Comparison of ENCODE assay signal across 25 cellular contexts in genomic region chr2:164675027-164675426, GRCh38. TPM values are rescaled to one million over a fixed set of nuclear protein-coding genes. Genes with fewer than 3 reads are reported as not detected.
"Had no signal": no experiment of that assay in that cellular context is flagged by ENCODE, and none has a peak within 500 bp of the region (broad histone marks: within the 10 kb centered on the region; RNA-seq: fewer than 3 reads in every experiment).

No MANE protein-coding gene starts in this region.

- H3K4me3 Mint-ChIP-seq: activated B cell treated with CpG ODN at 0.5 μM for 24 hours; activated CD4-positive, alpha-beta memory T cell treated with anti-CD3 and anti-CD28 coated beads for 36 hours; activated naive CD8-positive, alpha-beta T cell; activated T-helper 1 cell treated with anti-CD3 and anti-CD28 coated beads, Interleukin-12 subunit alpha, Interleukin-12 subunit beta, Interleukin-2, Interleukin-4 antibody, amounts not matched to agents 30 ng/mL and 10 ng/mL and 1 ng/mL, durations not matched to agents 14 hours and 24 hours and 36 hours; endodermal cell; memory B cell; natural killer cell treated with Interleukin-12 subunit alpha and Interleukin-12 subunit beta and Interleukin-15 and Interleukin-18, amount 100 ng/mL, for 72 hours; stimulated activated effector memory CD8-positive, alpha-beta T cell treated with anti-CD3 and anti-CD28 coated beads, Interleukin-12 subunit alpha, Interleukin-12 subunit beta, amount 100 ng/mL, for 72 hours; T-helper 2 cell treated with Interferon-gamma antibody and Interleukin-4, amounts not matched to agents 5 μg/mL and 100 μg/mL, for 36 hours had no signal

- H3K27ac Mint-ChIP-seq: activated B cell treated with CpG ODN at 0.5 μM for 24 hours; activated CD4-positive, alpha-beta memory T cell treated with anti-CD3 and anti-CD28 coated beads for 36 hours; activated naive CD8-positive, alpha-beta T cell; activated T-helper 1 cell treated with anti-CD3 and anti-CD28 coated beads, Interleukin-12 subunit alpha, Interleukin-12 subunit beta, Interleukin-2, Interleukin-4 antibody, amounts not matched to agents 30 ng/mL and 10 ng/mL and 1 ng/mL, durations not matched to agents 14 hours and 24 hours and 36 hours; endodermal cell; memory B cell; natural killer cell treated with Interleukin-12 subunit alpha and Interleukin-12 subunit beta and Interleukin-15 and Interleukin-18, amount 100 ng/mL, for 72 hours; stimulated activated effector memory CD8-positive, alpha-beta T cell treated with anti-CD3 and anti-CD28 coated beads, Interleukin-12 subunit alpha, Interleukin-12 subunit beta, amount 100 ng/mL, for 72 hours; T-helper 2 cell treated with Interferon-gamma antibody and Interleukin-4, amounts not matched to agents 5 μg/mL and 100 μg/mL, for 36 hours had no signal

- ATAC-seq: body of pancreas; natural killer cell treated with Interleukin-12 subunit alpha and Interleukin-12 subunit beta and Interleukin-15 and Interleukin-18, amount 100 ng/mL, for 72 hours; sciatic nerve; stimulated activated effector memory CD8-positive, alpha-beta T cell treated with anti-CD3 and anti-CD28 coated beads, Interleukin-12 subunit alpha, Interleukin-12 subunit beta, amount 100 ng/mL, for 72 hours had no signal

- H3K36me3 Mint-ChIP-seq: activated CD4-positive, alpha-beta memory T cell treated with anti-CD3 and anti-CD28 coated beads for 36 hours; activated naive CD8-positive, alpha-beta T cell; natural killer cell treated with Interleukin-12 subunit alpha and Interleukin-12 subunit beta and Interleukin-15 and Interleukin-18, amount 100 ng/mL, for 72 hours; stimulated activated effector memory CD8-positive, alpha-beta T cell treated with anti-CD3 and anti-CD28 coated beads, Interleukin-12 subunit alpha, Interleukin-12 subunit beta, amount 100 ng/mL, for 72 hours had no signal

- H3K27ac ChIP-seq: body of pancreas, dorsolateral prefrontal cortex, parathyroid adenoma, stomach, vagina had no signal

- DNase-seq: activated B cell treated with CpG ODN at 0.5 μM for 24 hours; activated CD4-positive, alpha-beta memory T cell treated with anti-CD3 and anti-CD28 coated beads for 36 hours; activated CD4-positive, alpha-beta T cell treated with anti-CD3 and anti-CD28 coated beads for 4 hours; activated gamma-delta T cell treated with Interleukin-2 at 50 U/mL for 16 hours; activated T-cell treated with anti-CD3 and anti-CD28 coated beads for 4 hours; body of pancreas; central memory CD4-positive, alpha-beta T cell; dorsolateral prefrontal cortex; endodermal cell; erythroblast; kidney; stimulated activated CD4-positive, alpha-beta T cell treated with anti-CD3 and anti-CD28 coated beads, Interleukin-4, amount 100 ng/mL, for 24 hours; stomach had no signal

- H3K36me3 ChIP-seq: stomach, vagina had no signal

- H3K9me3 Mint-ChIP-seq: endodermal cell; natural killer cell treated with Interleukin-12 subunit alpha and Interleukin-12 subunit beta and Interleukin-15 and Interleukin-18, amount 100 ng/mL, for 72 hours had no signal

- FAIRE-seq: colon, frontal cortex, kidney, TTC549 had no signal

- H3K4me1 Mint-ChIP-seq: activated B cell treated with CpG ODN at 0.5 μM for 24 hours; endodermal cell; memory B cell; stimulated activated effector memory CD8-positive, alpha-beta T cell treated with anti-CD3 and anti-CD28 coated beads, Interleukin-12 subunit alpha, Interleukin-12 subunit beta, amount 100 ng/mL, for 72 hours had no signal

- H3K9ac ChIP-seq: parathyroid adenoma had no signal

- H3K4me3 ChIP-seq: body of pancreas, dorsolateral prefrontal cortex, stomach, vagina had no signal

- H3K4me1 ChIP-seq: body of pancreas, parathyroid adenoma, stomach, vagina had no signal

- H3K27me3 ChIP-seq: body of pancreas, dorsolateral prefrontal cortex, stomach, vagina had no signal

- H3K9me3 ChIP-seq: body of pancreas, stomach, vagina had no signal

- H3K27me3 Mint-ChIP-seq: activated B cell treated with CpG ODN at 0.5 μM for 24 hours; activated CD4-positive, alpha-beta memory T cell treated with anti-CD3 and anti-CD28 coated beads for 36 hours; activated naive CD8-positive, alpha-beta T cell; memory B cell; natural killer cell treated with Interleukin-12 subunit alpha and Interleukin-12 subunit beta and Interleukin-15 and Interleukin-18, amount 100 ng/mL, for 72 hours had no signal

RNA-seq across cellular contexts. Expression of gene GRB14, which starts 53.7 kb away (rescaled TPM):
- total RNA-seq: activated B cell treated with CpG ODN at 0.5 μM for 24 hours; activated CD4-positive, alpha-beta memory T cell treated with anti-CD3 and anti-CD28 coated beads for 36 hours; activated T-helper 1 cell treated with anti-CD3 and anti-CD28 coated beads, Interleukin-12 subunit alpha, Interleukin-12 subunit beta, Interleukin-2, Interleukin-4 antibody, amounts not matched to agents 30 ng/mL and 10 ng/mL and 1 ng/mL, durations not matched to agents 14 hours and 24 hours and 36 hours; natural killer cell treated with Interleukin-12 subunit alpha and Interleukin-12 subunit beta and Interleukin-15 and Interleukin-18, amount 100 ng/mL, for 72 hours had no signal
